Comparison of ENCODE assay signal across 36 cellular contexts in the genomic region with DNA sequence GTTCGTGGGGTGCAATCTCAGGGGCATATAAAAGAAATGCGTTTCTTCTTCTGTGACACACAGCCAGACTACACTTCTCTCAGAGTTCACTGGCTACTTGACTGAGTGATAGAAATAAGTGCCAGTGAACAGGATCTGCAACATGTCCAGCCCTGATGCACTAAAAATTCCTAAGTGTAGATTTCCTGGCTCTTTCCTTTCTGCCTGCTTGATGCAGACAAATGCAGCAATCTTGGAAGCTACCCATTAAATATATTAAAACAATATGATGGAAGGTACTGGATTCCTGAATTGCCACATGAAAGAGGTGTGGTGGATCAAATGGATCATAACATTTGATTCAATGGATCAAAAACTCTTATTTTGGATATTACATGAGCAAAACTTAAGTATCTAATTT.
"Had no signal": no experiment of that assay in that cellular context is flagged by ENCODE, and none has a peak within 500 bp of the region (broad histone marks: within the 10 kb centered on the region; RNA-seq: fewer than 3 reads in every experiment).

No MANE protein-coding gene starts in this region.

- H3K9me3 Mint-ChIP-seq: activated CD4-positive, alpha-beta memory T cell treated with anti-CD3 and anti-CD28 coated beads for 36 hours; activated CD4-positive, alpha-beta T cell treated with anti-CD3 and anti-CD28 coated beads, Interleukin-2, amount 10 ng/mL, durations not matched to agents 24 days and 14 days; activated naive CD4-positive, alpha-beta T cell treated with anti-CD3 and anti-CD28 coated beads for 36 hours; activated T-helper 1 cell treated with anti-CD3 and anti-CD28 coated beads, Interleukin-12 subunit alpha, Interleukin-12 subunit beta, Interleukin-2, Interleukin-4 antibody, amounts not matched to agents 30 ng/mL and 10 ng/mL and 1 ng/mL, durations not matched to agents 14 hours and 24 hours and 36 hours; brain; T-helper 1 cell treated with Interleukin-12 subunit alpha and Interleukin-12 subunit beta and Interleukin-4 antibody, amounts not matched to agents 30 μg/mL and 1 μg/mL, for 36 hours had no signal

- H3K36me3 ChIP-seq: ascending aorta, cardiac muscle cell had no signal

- H3K27ac Mint-ChIP-seq: activated B cell treated with CpG ODN at 0.5 μM for 24 hours; activated CD4-positive, alpha-beta memory T cell treated with anti-CD3 and anti-CD28 coated beads for 36 hours; activated CD4-positive, alpha-beta T cell treated with anti-CD3 and anti-CD28 coated beads, Interleukin-2, amount 10 ng/mL, durations not matched to agents 24 days and 14 days; activated CD8-positive, alpha-beta T cell treated with anti-CD3 and anti-CD28 coated beads for 36 hours; activated naive CD4-positive, alpha-beta T cell treated with anti-CD3 and anti-CD28 coated beads for 36 hours; activated naive CD4-positive, alpha-beta T cell treated with anti-CD3 and anti-CD28 coated beads, Interleukin-2, amount 50 U/mL, for 72 hours; activated naive CD8-positive, alpha-beta T cell treated with anti-CD3 and anti-CD28 coated beads for 36 hours; activated T-cell treated with anti-CD3 and anti-CD28 coated beads, Interleukin-2, amount 50 U/mL, for 72 hours; activated T-helper 1 cell treated with anti-CD3 and anti-CD28 coated beads, Interleukin-12 subunit alpha, Interleukin-12 subunit beta, Interleukin-2, Interleukin-4 antibody, amounts not matched to agents 30 ng/mL and 10 ng/mL and 1 ng/mL, durations not matched to agents 14 hours and 24 hours and 36 hours; activated T-helper 17 cell treated with anti-CD3 and anti-CD28 coated beads, Interleukin-2, amount 50 U/mL, for 72 hours; brain; T-helper 1 cell treated with Interleukin-12 subunit alpha and Interleukin-12 subunit beta and Interleukin-4 antibody, amounts not matched to agents 30 μg/mL and 1 μg/mL, for 36 hours; T-helper 2 cell treated with Interferon-gamma antibody and Interleukin-4, amounts not matched to agents 5 μg/mL and 100 μg/mL, for 36 hours had no signal

- H3K4me1 ChIP-seq: ascending aorta had no signal

- H3K4me3 ChIP-seq: ascending aorta, cardiac muscle cell had no signal

- H3K36me3 Mint-ChIP-seq: activated CD4-positive, alpha-beta memory T cell treated with anti-CD3 and anti-CD28 coated beads for 36 hours; activated naive CD8-positive, alpha-beta T cell treated with anti-CD3 and anti-CD28 coated beads for 36 hours; brain had no signal

- H3K27ac ChIP-seq: ascending aorta, cardiac muscle cell, VCaP had no signal

- H3K27me3 ChIP-seq: ascending aorta, cardiac muscle cell had no signal

- H3K27me3 Mint-ChIP-seq: activated B cell treated with CpG ODN at 0.5 μM for 24 hours; activated CD4-positive, alpha-beta memory T cell treated with anti-CD3 and anti-CD28 coated beads for 36 hours; activated CD4-positive, alpha-beta T cell treated with anti-CD3 and anti-CD28 coated beads, Interleukin-2, amount 10 ng/mL, durations not matched to agents 24 days and 14 days; activated CD8-positive, alpha-beta T cell treated with anti-CD3 and anti-CD28 coated beads for 36 hours; activated naive CD8-positive, alpha-beta T cell treated with anti-CD3 and anti-CD28 coated beads for 36 hours; activated T-helper 17 cell treated with anti-CD3 and anti-CD28 coated beads, Interleukin-2, amount 50 U/mL, for 72 hours; brain; central memory CD8-positive, alpha-beta T cell had no signal

- ATAC-seq: activated CD8-positive, alpha-beta T cell treated with anti-CD3 and anti-CD28 coated beads for 36 hours; activated naive CD4-positive, alpha-beta T cell treated with anti-CD3 and anti-CD28 coated beads, Interleukin-2, amount 50 U/mL, for 72 hours; activated T-cell treated with anti-CD3 and anti-CD28 coated beads, Interleukin-2, amount 50 U/mL, for 4 hours; activated T-cell treated with anti-CD3 and anti-CD28 coated beads, Interleukin-2, amount 50 U/mL, for 72 hours; activated T-helper 17 cell treated with anti-CD3 and anti-CD28 coated beads, Interleukin-2, amount 50 U/mL, for 72 hours had no signal

- H3K9me3 ChIP-seq: ascending aorta had no signal

- DNase-seq: activated B cell treated with CpG ODN at 0.5 μM for 24 hours; activated CD4-positive, alpha-beta memory T cell treated with anti-CD3 and anti-CD28 coated beads for 36 hours; activated CD4-positive, alpha-beta T cell treated with anti-CD3 and anti-CD28 coated beads for 4 hours; activated CD4-positive, alpha-beta T cell treated with anti-CD3 and anti-CD28 coated beads, Interleukin-2, amount 10 ng/mL, durations not matched to agents 24 days and 14 days; activated CD4-positive, alpha-beta T cell treated with anti-CD3 and anti-CD28 coated beads, Interleukin-2, amount 50 U/mL, for 1 hour; activated CD4-positive, alpha-beta T cell treated with anti-CD3 and anti-CD28 coated beads, Interleukin-2, amount 50 U/mL, for 4 hours; activated CD4-positive, CD25-positive, alpha-beta regulatory T cell treated with anti-CD3 and anti-CD28 coated beads, Interleukin-2, amount 50 U/mL, for 72 hours; activated CD8-positive, alpha-beta memory T cell treated with anti-CD3 and anti-CD28 coated beads, Interleukin-2, amount 50 U/mL, for 4 hours; activated CD8-positive, alpha-beta T cell treated with anti-CD3 and anti-CD28 coated beads for 36 hours; activated effector memory CD4-positive, alpha-beta T cell treated with anti-CD3 and anti-CD28 coated beads, Interleukin-2, amount 50 U/mL, for 16 hours; activated gamma-delta T cell treated with Interleukin-2 at 50 U/mL for 16 hours; activated naive CD4-positive, alpha-beta T cell; activated naive CD4-positive, alpha-beta T cell treated with anti-CD3 and anti-CD28 coated beads for 36 hours; activated naive CD4-positive, alpha-beta T cell treated with anti-CD3 and anti-CD28 coated beads, Interleukin-2, amount 50 U/mL, for 16 hours; activated naive CD8-positive, alpha-beta T cell treated with anti-CD3 and anti-CD28 coated beads for 36 hours; activated T-cell treated with anti-CD3 and anti-CD28 coated beads for 4 hours; activated T-cell treated with anti-CD3 and anti-CD28 coated beads, Interleukin-2, amount 50 U/mL, for 1 hour; activated T-cell treated with anti-CD3 and anti-CD28 coated beads, Interleukin-2, amount 50 U/mL, for 4 hours; activated T-cell treated with anti-CD3 and anti-CD28 coated beads, Interleukin-2, amount 50 U/mL, for 72 hours; amygdala; anterior cingulate cortex; caudate nucleus; cerebellar nuclear complex; T-helper 1 cell; T-helper 2 cell; T-helper 9 cell had no signal

- H3K4me1 Mint-ChIP-seq: activated B cell treated with CpG ODN at 0.5 μM for 24 hours; activated CD4-positive, alpha-beta T cell treated with anti-CD3 and anti-CD28 coated beads, Interleukin-2, amount 10 ng/mL, durations not matched to agents 24 days and 14 days; activated naive CD8-positive, alpha-beta T cell treated with anti-CD3 and anti-CD28 coated beads for 36 hours; activated T-helper 17 cell treated with anti-CD3 and anti-CD28 coated beads, Interleukin-2, amount 50 U/mL, for 72 hours; central memory CD8-positive, alpha-beta T cell had no signal

- H3K4me3 Mint-ChIP-seq: activated B cell treated with CpG ODN at 0.5 μM for 24 hours; activated CD4-positive, alpha-beta memory T cell treated with anti-CD3 and anti-CD28 coated beads for 36 hours; activated CD4-positive, alpha-beta T cell treated with anti-CD3 and anti-CD28 coated beads, Interleukin-2, amount 10 ng/mL, durations not matched to agents 24 days and 14 days; activated CD8-positive, alpha-beta T cell treated with anti-CD3 and anti-CD28 coated beads for 36 hours; activated naive CD4-positive, alpha-beta T cell treated with anti-CD3 and anti-CD28 coated beads for 36 hours; activated naive CD8-positive, alpha-beta T cell treated with anti-CD3 and anti-CD28 coated beads for 36 hours; activated T-cell treated with anti-CD3 and anti-CD28 coated beads, Interleukin-2, amount 50 U/mL, for 4 hours; activated T-cell treated with anti-CD3 and anti-CD28 coated beads, Interleukin-2, amount 50 U/mL, for 72 hours; activated T-helper 1 cell treated with anti-CD3 and anti-CD28 coated beads, Interleukin-12 subunit alpha, Interleukin-12 subunit beta, Interleukin-2, Interleukin-4 antibody, amounts not matched to agents 30 ng/mL and 10 ng/mL and 1 ng/mL, durations not matched to agents 14 hours and 24 hours and 36 hours; activated T-helper 17 cell treated with anti-CD3 and anti-CD28 coated beads, Interleukin-2, amount 50 U/mL, for 72 hours; brain; central memory CD8-positive, alpha-beta T cell; T-helper 1 cell treated with Interleukin-12 subunit alpha and Interleukin-12 subunit beta and Interleukin-4 antibody, amounts not matched to agents 30 μg/mL and 1 μg/mL, for 36 hours; T-helper 2 cell treated with Interferon-gamma antibody and Interleukin-4, amounts not matched to agents 5 μg/mL and 100 μg/mL, for 36 hours had no signal
